ENCODE assay signal across 1 cellular context in the genomic region with DNA sequence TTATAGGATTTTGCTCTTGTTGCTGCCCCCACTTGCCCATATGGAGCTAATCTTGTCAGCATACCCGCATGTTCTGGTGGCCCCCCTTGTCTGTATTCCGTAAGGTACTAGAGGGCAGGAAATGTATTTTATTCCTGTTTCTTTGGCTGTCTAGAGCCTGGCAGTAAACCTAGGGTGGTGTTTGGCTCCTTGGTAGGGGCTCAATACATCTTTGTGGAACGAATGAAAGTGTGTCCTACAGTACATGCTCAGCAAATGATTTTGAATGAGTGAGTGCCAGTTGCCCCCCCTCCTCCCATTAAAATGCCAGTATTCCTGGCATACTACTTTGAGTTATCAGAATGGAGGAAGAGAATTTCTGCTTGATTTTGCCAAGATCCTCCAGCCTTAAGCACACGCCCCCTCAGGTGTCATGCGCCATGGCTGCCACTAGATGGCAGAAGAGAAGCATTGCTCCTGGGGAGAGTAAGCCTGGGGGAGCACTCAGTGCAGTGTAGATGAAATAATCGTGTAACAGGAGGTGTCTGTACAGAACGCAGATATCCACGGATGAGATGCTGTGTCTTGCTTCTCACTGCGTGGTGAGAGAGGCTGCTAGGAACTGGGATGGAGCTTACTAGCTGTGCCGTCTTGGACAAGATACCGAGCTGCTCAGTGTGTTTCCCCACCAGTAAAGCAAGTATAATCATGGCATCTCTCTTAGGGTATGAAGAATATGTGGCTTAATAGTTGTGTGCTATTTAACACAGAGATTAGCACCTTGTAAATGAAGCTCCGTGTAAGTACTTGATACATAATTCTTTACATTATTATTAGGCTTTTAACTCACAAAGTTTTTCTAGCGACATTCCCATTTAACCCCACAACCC.
TF ChIP-seq lines count a peak whose summit lies in the region.

No MANE protein-coding gene starts in this region.

TF ChIP-seq in K562, 482 proteins besides CTCF, POLR2A, EP300 and RAD21 (continued from another document and continues in another):
- TF ChIP-seq, protein P1, sequence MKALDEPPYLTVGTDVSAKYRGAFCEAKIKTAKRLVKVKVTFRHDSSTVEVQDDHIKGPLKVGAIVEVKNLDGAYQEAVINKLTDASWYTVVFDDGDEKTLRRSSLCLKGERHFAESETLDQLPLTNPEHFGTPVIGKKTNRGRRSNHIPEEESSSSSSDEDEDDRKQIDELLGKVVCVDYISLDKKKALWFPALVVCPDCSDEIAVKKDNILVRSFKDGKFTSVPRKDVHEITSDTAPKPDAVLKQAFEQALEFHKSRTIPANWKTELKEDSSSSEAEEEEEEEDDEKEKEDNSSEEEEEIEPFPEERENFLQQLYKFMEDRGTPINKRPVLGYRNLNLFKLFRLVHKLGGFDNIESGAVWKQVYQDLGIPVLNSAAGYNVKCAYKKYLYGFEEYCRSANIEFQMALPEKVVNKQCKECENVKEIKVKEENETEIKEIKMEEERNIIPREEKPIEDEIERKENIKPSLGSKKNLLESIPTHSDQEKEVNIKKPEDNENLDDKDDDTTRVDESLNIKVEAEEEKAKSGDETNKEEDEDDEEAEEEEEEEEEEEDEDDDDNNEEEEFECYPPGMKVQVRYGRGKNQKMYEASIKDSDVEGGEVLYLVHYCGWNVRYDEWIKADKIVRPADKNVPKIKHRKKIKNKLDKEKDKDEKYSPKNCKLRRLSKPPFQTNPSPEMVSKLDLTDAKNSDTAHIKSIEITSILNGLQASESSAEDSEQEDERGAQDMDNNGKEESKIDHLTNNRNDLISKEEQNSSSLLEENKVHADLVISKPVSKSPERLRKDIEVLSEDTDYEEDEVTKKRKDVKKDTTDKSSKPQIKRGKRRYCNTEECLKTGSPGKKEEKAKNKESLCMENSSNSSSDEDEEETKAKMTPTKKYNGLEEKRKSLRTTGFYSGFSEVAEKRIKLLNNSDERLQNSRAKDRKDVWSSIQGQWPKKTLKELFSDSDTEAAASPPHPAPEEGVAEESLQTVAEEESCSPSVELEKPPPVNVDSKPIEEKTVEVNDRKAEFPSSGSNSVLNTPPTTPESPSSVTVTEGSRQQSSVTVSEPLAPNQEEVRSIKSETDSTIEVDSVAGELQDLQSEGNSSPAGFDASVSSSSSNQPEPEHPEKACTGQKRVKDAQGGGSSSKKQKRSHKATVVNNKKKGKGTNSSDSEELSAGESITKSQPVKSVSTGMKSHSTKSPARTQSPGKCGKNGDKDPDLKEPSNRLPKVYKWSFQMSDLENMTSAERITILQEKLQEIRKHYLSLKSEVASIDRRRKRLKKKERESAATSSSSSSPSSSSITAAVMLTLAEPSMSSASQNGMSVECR (CRISPR knock-in tag; IDR thresholded peaks at IDR 0.05) = no peak
- TF ChIP-seq RBM34 (IDR thresholded peaks at IDR 0.05; ENCODE audit: borderline replicate concordance, insufficient read depth, low read length) = no peak
- no peak for TF ChIP-seq SMAD1 (IDR thresholded peaks at IDR 0.05; ENCODE audit: low read depth, low read length, partially characterized antibody)
- TF ChIP-seq HIVEP1 (CRISPR knock-in tag; IDR thresholded peaks at IDR 0.05) = no peak
- TF ChIP-seq, protein P2, sequence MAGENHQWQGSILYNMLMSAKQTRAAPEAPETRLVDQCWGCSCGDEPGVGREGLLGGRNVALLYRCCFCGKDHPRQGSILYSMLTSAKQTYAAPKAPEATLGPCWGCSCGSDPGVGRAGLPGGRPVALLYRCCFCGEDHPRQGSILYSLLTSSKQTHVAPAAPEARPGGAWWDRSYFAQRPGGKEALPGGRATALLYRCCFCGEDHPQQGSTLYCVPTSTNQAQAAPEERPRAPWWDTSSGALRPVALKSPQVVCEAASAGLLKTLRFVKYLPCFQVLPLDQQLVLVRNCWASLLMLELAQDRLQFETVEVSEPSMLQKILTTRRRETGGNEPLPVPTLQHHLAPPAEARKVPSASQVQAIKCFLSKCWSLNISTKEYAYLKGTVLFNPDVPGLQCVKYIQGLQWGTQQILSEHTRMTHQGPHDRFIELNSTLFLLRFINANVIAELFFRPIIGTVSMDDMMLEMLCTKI (IDR thresholded peaks at IDR 0.05; ENCODE audit: partially characterized antibody) = no peak
- TF ChIP-seq, protein P3, sequence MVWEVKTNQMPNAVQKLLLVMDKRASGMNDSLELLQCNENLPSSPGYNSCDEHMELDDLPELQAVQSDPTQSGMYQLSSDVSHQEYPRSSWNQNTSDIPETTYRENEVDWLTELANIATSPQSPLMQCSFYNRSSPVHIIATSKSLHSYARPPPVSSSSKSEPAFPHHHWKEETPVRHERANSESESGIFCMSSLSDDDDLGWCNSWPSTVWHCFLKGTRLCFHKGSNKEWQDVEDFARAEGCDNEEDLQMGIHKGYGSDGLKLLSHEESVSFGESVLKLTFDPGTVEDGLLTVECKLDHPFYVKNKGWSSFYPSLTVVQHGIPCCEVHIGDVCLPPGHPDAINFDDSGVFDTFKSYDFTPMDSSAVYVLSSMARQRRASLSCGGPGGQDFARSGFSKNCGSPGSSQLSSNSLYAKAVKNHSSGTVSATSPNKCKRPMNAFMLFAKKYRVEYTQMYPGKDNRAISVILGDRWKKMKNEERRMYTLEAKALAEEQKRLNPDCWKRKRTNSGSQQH (CRISPR knock-in tag; IDR thresholded peaks at IDR 0.05) = no peak
- no peak for TF ChIP-seq POLR3A (IDR thresholded peaks at IDR 0.05; ENCODE audit: borderline replicate concordance, extremely low read depth, insufficient read depth, insufficient read length)
- TF ChIP-seq ZNF239 (CRISPR knock-in tag; IDR thresholded peaks at IDR 0.05) = no peak
- TF ChIP-seq NR2C1 (IDR thresholded peaks at IDR 0.05) = no peak
- no peak for TF ChIP-seq NR2C1 (tag; IDR thresholded peaks at IDR 0.05)
- no peak for TF ChIP-seq C11orf30 (IDR thresholded peaks at IDR 0.05; ENCODE audit: low read depth)
- TF ChIP-seq HNRNPH1 (optimal IDR thresholded peaks at IDR 0.05; ENCODE audit: low read depth, low read length) = no peak
- no peak for TF ChIP-seq PHB (CRISPR knock-in tag; IDR thresholded peaks at IDR 0.05)
- no peak for TF ChIP-seq FUS (optimal IDR thresholded peaks at IDR 0.05; ENCODE audit: low read depth, low read length)
- TF ChIP-seq, protein P4, sequence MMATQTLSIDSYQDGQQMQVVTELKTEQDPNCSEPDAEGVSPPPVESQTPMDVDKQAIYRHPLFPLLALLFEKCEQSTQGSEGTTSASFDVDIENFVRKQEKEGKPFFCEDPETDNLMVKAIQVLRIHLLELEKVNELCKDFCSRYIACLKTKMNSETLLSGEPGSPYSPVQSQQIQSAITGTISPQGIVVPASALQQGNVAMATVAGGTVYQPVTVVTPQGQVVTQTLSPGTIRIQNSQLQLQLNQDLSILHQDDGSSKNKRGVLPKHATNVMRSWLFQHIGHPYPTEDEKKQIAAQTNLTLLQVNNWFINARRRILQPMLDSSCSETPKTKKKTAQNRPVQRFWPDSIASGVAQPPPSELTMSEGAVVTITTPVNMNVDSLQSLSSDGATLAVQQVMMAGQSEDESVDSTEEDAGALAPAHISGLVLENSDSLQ (IDR thresholded peaks at IDR 0.05) = no peak
- TF ChIP-seq TEAD4 (IDR thresholded peaks at IDR 0.05; ENCODE audit: low read length) = no peak
- no peak for TF ChIP-seq TEAD4 (CRISPR knock-in tag; IDR thresholded peaks at IDR 0.05; ENCODE audit: borderline replicate concordance)
- no peak for TF ChIP-seq NEUROD1 (IDR thresholded peaks at IDR 0.05; ENCODE audit: borderline replicate concordance, low read depth, low read length, partially characterized antibody)
- no peak for TF ChIP-seq MED1 (CRISPR knock-in tag; IDR thresholded peaks at IDR 0.05; ENCODE audit: borderline replicate concordance)
- TF ChIP-seq ZZZ3 (IDR thresholded peaks at IDR 0.05) = no peak
- TF ChIP-seq SNRNP70 (optimal IDR thresholded peaks at IDR 0.05; ENCODE audit: low read depth, low read length) = no peak
- TF ChIP-seq EP400 (IDR thresholded peaks at IDR 0.05) = no peak
- TF ChIP-seq, protein P5, sequence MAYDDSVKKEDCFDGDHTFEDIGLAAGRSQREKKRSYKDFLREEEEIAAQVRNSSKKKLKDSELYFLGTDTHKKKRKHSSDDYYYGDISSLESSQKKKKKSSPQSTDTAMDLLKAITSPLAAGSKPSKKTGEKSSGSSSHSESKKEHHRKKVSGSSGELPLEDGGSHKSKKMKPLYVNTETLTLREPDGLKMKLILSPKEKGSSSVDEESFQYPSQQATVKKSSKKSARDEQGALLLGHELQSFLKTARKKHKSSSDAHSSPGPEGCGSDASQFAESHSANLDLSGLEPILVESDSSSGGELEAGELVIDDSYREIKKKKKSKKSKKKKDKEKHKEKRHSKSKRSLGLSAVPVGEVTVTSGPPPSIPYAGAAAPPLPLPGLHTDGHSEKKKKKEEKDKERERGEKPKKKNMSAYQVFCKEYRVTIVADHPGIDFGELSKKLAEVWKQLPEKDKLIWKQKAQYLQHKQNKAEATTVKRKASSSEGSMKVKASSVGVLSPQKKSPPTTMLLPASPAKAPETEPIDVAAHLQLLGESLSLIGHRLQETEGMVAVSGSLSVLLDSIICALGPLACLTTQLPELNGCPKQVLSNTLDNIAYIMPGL (CRISPR knock-in tag; IDR thresholded peaks at IDR 0.05) = no peak
- TF ChIP-seq BACH1 (tag; IDR thresholded peaks at IDR 0.05) = no peak
- TF ChIP-seq, protein P6, sequence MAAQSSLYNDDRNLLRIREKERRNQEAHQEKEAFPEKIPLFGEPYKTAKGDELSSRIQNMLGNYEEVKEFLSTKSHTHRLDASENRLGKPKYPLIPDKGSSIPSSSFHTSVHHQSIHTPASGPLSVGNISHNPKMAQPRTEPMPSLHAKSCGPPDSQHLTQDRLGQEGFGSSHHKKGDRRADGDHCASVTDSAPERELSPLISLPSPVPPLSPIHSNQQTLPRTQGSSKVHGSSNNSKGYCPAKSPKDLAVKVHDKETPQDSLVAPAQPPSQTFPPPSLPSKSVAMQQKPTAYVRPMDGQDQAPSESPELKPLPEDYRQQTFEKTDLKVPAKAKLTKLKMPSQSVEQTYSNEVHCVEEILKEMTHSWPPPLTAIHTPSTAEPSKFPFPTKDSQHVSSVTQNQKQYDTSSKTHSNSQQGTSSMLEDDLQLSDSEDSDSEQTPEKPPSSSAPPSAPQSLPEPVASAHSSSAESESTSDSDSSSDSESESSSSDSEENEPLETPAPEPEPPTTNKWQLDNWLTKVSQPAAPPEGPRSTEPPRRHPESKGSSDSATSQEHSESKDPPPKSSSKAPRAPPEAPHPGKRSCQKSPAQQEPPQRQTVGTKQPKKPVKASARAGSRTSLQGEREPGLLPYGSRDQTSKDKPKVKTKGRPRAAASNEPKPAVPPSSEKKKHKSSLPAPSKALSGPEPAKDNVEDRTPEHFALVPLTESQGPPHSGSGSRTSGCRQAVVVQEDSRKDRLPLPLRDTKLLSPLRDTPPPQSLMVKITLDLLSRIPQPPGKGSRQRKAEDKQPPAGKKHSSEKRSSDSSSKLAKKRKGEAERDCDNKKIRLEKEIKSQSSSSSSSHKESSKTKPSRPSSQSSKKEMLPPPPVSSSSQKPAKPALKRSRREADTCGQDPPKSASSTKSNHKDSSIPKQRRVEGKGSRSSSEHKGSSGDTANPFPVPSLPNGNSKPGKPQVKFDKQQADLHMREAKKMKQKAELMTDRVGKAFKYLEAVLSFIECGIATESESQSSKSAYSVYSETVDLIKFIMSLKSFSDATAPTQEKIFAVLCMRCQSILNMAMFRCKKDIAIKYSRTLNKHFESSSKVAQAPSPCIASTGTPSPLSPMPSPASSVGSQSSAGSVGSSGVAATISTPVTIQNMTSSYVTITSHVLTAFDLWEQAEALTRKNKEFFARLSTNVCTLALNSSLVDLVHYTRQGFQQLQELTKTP (IDR thresholded peaks at IDR 0.05; ENCODE audit: low read depth in 1 of 2, partially characterized antibody in 2 of 2) = no peak
- no peak for TF ChIP-seq ZNF224 (CRISPR knock-in tag; IDR thresholded peaks at IDR 0.05)
- TF ChIP-seq BDP1 (IDR thresholded peaks at IDR 0.05; ENCODE audit: insufficient read depth, insufficient read length) = no peak
- peak; percentile 45 for TF ChIP-seq SETDB1 (IDR thresholded peaks at IDR 0.05; ENCODE audit: low read length)
- no peak for TF ChIP-seq SLC30A9 (CRISPR knock-in tag; IDR thresholded peaks at IDR 0.05)
- TF ChIP-seq GATAD2A (IDR thresholded peaks at IDR 0.05) = no peak
- TF ChIP-seq DPF2 (IDR thresholded peaks at IDR 0.05) = no peak
- TF ChIP-seq RB1 (IDR thresholded peaks at IDR 0.05; ENCODE audit: low read depth) = peak; percentile 74; the same call in 1 of the 2 replicates
- TF ChIP-seq ZNF24 (IDR thresholded peaks at IDR 0.05) = no peak
- 0 out of 2 replicates have a peak, but pooled peaks have one; percentile 25 for TF ChIP-seq MYC (IDR thresholded peaks at IDR 0.05; ENCODE audit: low read depth, low read length)
- TF ChIP-seq MYC (CRISPR knock-in tag; IDR thresholded peaks at IDR 0.05; ENCODE audit: borderline replicate concordance, low read depth) = no peak
- TF ChIP-seq, protein P7, sequence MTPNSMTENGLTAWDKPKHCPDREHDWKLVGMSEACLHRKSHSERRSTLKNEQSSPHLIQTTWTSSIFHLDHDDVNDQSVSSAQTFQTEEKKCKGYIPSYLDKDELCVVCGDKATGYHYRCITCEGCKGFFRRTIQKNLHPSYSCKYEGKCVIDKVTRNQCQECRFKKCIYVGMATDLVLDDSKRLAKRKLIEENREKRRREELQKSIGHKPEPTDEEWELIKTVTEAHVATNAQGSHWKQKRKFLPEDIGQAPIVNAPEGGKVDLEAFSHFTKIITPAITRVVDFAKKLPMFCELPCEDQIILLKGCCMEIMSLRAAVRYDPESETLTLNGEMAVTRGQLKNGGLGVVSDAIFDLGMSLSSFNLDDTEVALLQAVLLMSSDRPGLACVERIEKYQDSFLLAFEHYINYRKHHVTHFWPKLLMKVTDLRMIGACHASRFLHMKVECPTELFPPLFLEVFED (CRISPR knock-in tag; conservative IDR thresholded peaks at IDR 0.05) = no peak
- TF ChIP-seq FOXJ2 (tag; IDR thresholded peaks at IDR 0.05) = no peak
- TF ChIP-seq ZC3H8 (IDR thresholded peaks at IDR 0.05) = no peak
- TF ChIP-seq ZNF140 (CRISPR knock-in tag; IDR thresholded peaks at IDR 0.05) = no peak
- TF ChIP-seq, protein P8, sequence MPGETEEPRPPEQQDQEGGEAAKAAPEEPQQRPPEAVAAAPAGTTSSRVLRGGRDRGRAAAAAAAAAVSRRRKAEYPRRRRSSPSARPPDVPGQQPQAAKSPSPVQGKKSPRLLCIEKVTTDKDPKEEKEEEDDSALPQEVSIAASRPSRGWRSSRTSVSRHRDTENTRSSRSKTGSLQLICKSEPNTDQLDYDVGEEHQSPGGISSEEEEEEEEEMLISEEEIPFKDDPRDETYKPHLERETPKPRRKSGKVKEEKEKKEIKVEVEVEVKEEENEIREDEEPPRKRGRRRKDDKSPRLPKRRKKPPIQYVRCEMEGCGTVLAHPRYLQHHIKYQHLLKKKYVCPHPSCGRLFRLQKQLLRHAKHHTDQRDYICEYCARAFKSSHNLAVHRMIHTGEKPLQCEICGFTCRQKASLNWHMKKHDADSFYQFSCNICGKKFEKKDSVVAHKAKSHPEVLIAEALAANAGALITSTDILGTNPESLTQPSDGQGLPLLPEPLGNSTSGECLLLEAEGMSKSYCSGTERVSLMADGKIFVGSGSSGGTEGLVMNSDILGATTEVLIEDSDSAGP (CRISPR knock-in tag; IDR thresholded peaks at IDR 0.05) = no peak
- peak; percentile 96 for TF ChIP-seq SMC3 (conservative IDR thresholded peaks at IDR 0.05; ENCODE audit: insufficient read depth, low read depth, low read length)
- TF ChIP-seq GATAD2B (IDR thresholded peaks at IDR 0.05; ENCODE audit: borderline replicate concordance) = no peak
- TF ChIP-seq SAFB2 (IDR thresholded peaks at IDR 0.05; ENCODE audit: borderline replicate concordance, low read depth, low read length, severe bottlenecking) = no peak
- no peak for TF ChIP-seq RBM14 (IDR thresholded peaks at IDR 0.05; ENCODE audit: borderline replicate concordance, insufficient read depth, low read depth, low read length)
- no peak; the same call in 1 of the 2 replicates for TF ChIP-seq HDGF (IDR thresholded peaks at IDR 0.05)
